Comparison of ENCODE assay signal across 8 cellular contexts in the genomic region with DNA sequence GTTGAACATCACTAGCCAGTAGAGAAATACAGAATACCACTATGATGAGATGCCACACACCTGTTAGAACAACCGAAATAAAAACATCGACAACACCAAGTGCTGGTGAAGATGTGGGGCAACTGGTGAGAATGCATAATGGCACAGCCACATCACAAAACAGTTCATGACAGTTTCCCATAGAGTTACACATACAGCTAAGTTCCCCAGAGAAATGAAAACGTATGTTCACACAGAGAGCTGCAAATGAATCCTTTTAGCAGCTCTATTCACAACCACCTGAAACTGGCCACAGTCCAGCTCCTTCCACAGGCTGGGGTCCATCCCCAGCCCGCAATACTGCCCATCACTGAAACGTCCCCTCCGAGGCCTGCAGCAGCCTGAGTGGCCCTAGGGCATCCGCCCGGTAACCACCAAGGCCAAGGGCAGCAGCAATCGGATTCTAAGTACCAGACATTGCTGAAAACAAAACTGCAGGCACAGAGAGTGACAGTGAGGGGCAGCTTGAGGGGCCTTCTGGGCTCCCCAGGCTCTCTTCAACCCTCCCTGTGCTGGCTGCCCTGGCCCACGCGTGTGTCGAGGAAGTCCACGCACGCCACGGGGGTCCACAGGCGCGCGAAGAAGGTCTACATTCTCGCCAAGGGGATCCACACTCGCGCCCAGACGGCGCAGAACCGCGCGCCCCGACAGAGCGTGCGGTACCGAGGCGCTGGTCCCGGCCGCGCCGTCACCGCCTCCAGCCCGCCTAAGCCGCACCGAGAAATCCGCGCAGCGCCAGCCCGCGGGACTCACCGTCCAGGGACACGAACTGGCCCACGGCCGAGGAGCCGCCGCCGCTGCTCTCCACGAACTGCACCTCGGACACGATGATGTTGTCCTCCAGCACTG. TPM values are rescaled to one million over a fixed set of nuclear protein-coding genes. Genes with fewer than 3 reads are reported as not detected.
DNase-seq lines count a peak whose midpoint lies in the region; ATAC-seq and TF ChIP-seq lines count a peak whose summit lies in the region.

No MANE protein-coding gene starts in this region.

- no peaks in the 10 kb centered on the region for H3K9me3 Mint-ChIP-seq in T-helper 1 cell treated with Interleukin-12 subunit alpha and Interleukin-12 subunit beta and Interleukin-4 antibody, amounts not matched to agents 30 μg/mL and 1 μg/mL, for 36 hours
- H3K9me3 Mint-ChIP-seq in endodermal cell (peaks cover 2% of the 10 kb centered on the region), nephron (no peaks in the 10 kb centered on the region)

- H3K4me3 ChIP-seq in AG09309 (ENCODE audit: control insufficient read depth, low read depth, low read length): peak overlapping the region; percentile 72
- H3K4me3 ChIP-seq in endodermal cell (ENCODE audit: low read length): peak overlapping the region; percentile 94

- TF ChIP-seq CTCF in AG09309 (IDR thresholded peaks at IDR 0.05; ENCODE audit: control insufficient read depth, insufficient read depth, low read depth, low read length, missing control alignments) (no peak), endodermal cell (conservative IDR thresholded peaks at IDR 0.05) (no peak), nephron (IDR thresholded peaks at IDR 0.05; ENCODE audit: unreplicated experiment in 3 of 3) (no peak)

- no peaks in the 10 kb centered on the region for H3K4me1 ChIP-seq in endodermal cell (ENCODE audit: control insufficient read depth, insufficient read depth, low read length)

- H3K9me3 ChIP-seq in endodermal cell (ENCODE audit: control insufficient read depth, low read length): no peaks in the 10 kb centered on the region

- 12 to 32% methylated on average over 19 to 54 of the region's 54 CpGs for WGBS in endodermal cell (ENCODE audit: insufficient coverage in 1 of 2, insufficient read length in 1 of 2), 2 experiments

- peak overlapping the region; percentile 90 for H3K27ac Mint-ChIP-seq in T-helper 1 cell treated with Interleukin-12 subunit alpha and Interleukin-12 subunit beta and Interleukin-4 antibody, amounts not matched to agents 30 μg/mL and 1 μg/mL, for 36 hours
- H3K27ac Mint-ChIP-seq in endodermal cell (peak overlapping the region; percentile 58), nephron (peak overlapping the region; percentile 83 to 90 (median 89))

- H3K27ac ChIP-seq in endodermal cell (ENCODE audit: low read depth, low read length): peak overlapping the region; percentile 38

- DNase-seq in AG09309 (ENCODE audit: low read depth): no peak
- no peak for DNase-seq in endodermal cell
- no peak for DNase-seq in Ammon's horn (ENCODE audit: low spot score)
- no peak for DNase-seq in globus pallidus (ENCODE audit: low spot score)

- peak overlapping the region; percentile 67 for H3K9ac ChIP-seq in endodermal cell (ENCODE audit: extremely low read depth, low read length, poor library complexity, severe bottlenecking)

- no peaks in the 10 kb centered on the region for H3K27me3 Mint-ChIP-seq in T-helper 1 cell treated with Interleukin-12 subunit alpha and Interleukin-12 subunit beta and Interleukin-4 antibody, amounts not matched to agents 30 μg/mL and 1 μg/mL, for 36 hours (ENCODE audit: low read depth)
- peaks cover 15% of the 10 kb centered on the region for H3K27me3 Mint-ChIP-seq in endodermal cell (ENCODE audit: insufficient read depth)
- H3K27me3 Mint-ChIP-seq in nephron (ENCODE audit: low read depth): no peaks in the 10 kb centered on the region

- H3K4me3 Mint-ChIP-seq in T-helper 1 cell treated with Interleukin-12 subunit alpha and Interleukin-12 subunit beta and Interleukin-4 antibody, amounts not matched to agents 30 μg/mL and 1 μg/mL, for 36 hours: peak overlapping the region; percentile 90
- peak overlapping the region; percentile 73 for H3K4me3 Mint-ChIP-seq in endodermal cell
- H3K4me3 Mint-ChIP-seq in nephron: peak overlapping the region; percentile 86 to 92 (median 92)

- H3K4me1 Mint-ChIP-seq in T-helper 1 cell treated with Interleukin-12 subunit alpha and Interleukin-12 subunit beta and Interleukin-4 antibody, amounts not matched to agents 30 μg/mL and 1 μg/mL, for 36 hours (ENCODE audit: low read depth): peaks cover 19% of the 10 kb centered on the region
- H3K4me1 Mint-ChIP-seq in endodermal cell (peaks cover 6% of the 10 kb centered on the region), nephron (peaks cover 2% of the 10 kb centered on the region)

- no peaks in the 10 kb centered on the region for H3K36me3 ChIP-seq in endodermal cell (ENCODE audit: control insufficient read depth, insufficient read depth, low read length)

- ATAC-seq in GM18907 (IDR thresholded peaks at IDR 0.05; ENCODE audit: unreplicated experiment) (peak; percentile 22), HG03135 (IDR thresholded peaks at IDR 0.05; ENCODE audit: unreplicated experiment) (peak; percentile 24)

- H3K27me3 ChIP-seq in endodermal cell (ENCODE audit: control insufficient read depth, insufficient read depth, low read length, poor library complexity, severe bottlenecking): no peaks in the 10 kb centered on the region

- H3K36me3 Mint-ChIP-seq in T-helper 1 cell treated with Interleukin-12 subunit alpha and Interleukin-12 subunit beta and Interleukin-4 antibody, amounts not matched to agents 30 μg/mL and 1 μg/mL, for 36 hours (ENCODE audit: low read depth): peaks cover 9% of the 10 kb centered on the region
- peaks cover 9% of the 10 kb centered on the region for H3K36me3 Mint-ChIP-seq in endodermal cell (ENCODE audit: low read depth)
- no peaks in the 10 kb centered on the region for H3K36me3 Mint-ChIP-seq in nephron (ENCODE audit: low read depth)

RNA-seq across cellular contexts. Expression of a gene that starts 0.9 kb away (rescaled TPM):
- total RNA-seq in endodermal cell: 10 to 100 TPM; 37.0 to 44.5 TPM
- 23.9 TPM for polyA plus RNA-seq in endodermal cell (2013, experiment 1 of 2)
- 21.8 TPM for polyA plus RNA-seq in endodermal cell (2013, experiment 2 of 2)

RNA-seq across cellular contexts. Expression of a gene that starts 14.7 kb away (rescaled TPM):
- 100 to 1,000 TPM; 117 to 121 TPM for total RNA-seq in endodermal cell
- 83.2 TPM for polyA plus RNA-seq in endodermal cell (2013, experiment 1 of 2)
- 79.9 TPM for polyA plus RNA-seq in endodermal cell (2013, experiment 2 of 2)

RNA-seq across cellular contexts. Expression of a gene that starts 51.6 kb away (rescaled TPM):
- 10 to 100 TPM; 21.8 to 26.9 TPM for total RNA-seq in endodermal cell
- polyA plus RNA-seq in endodermal cell (2013, experiment 1 of 2): 29.0 TPM
- 27.7 TPM for polyA plus RNA-seq in endodermal cell (2013, experiment 2 of 2)
